8 cellular contexts compared by ENCODE assay signal in the genomic region with DNA sequence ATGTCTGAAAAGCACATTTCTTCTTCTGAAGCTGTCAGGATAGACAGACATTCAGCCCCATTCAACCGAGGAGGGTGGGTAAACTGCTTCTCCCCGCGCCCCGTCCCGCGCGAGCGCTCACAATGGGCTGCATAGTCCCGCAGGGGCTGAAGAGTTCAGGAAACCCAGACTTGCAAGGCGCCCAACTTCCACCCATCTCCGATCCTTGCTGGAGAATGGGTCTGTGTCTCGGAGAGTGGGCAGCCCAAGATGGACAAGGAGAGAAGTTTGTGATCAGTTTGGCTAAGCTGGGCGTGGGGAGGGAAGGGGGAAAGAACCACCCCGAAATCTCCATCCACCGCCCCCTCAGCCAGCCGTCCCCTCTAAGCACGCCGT. TPM values are rescaled to one million over a fixed set of nuclear protein-coding genes. Genes with fewer than 3 reads are reported as not detected.
A peak's percentile ranks its signal among the peaks of the same experiment; 100 is the strongest.
DNase-seq lines count a peak whose midpoint lies in the region; ATAC-seq and TF ChIP-seq lines count a peak whose summit lies in the region.

No MANE protein-coding gene starts in this region.

- ATAC-seq in GM21390 (IDR thresholded peaks at IDR 0.05; ENCODE audit: unreplicated experiment) (peak; percentile 3), right lobe of liver (peak; percentile 32 to 46 (median 38))

- peaks cover 24% of the 10 kb centered on the region for H3K4me1 ChIP-seq in ACC112 (ENCODE audit: control insufficient read depth, insufficient read depth, low read length, unreplicated experiment)
- H3K4me1 ChIP-seq in right lobe of liver: peaks cover 0 to 35% (median 3%) of the 10 kb centered on the region in 4 donors
- H3K4me1 ChIP-seq in suprapubic skin: peaks cover 3% of the 10 kb centered on the region

- WGBS in right lobe of liver (ENCODE audit: insufficient coverage, low coverage, low lambda C conversion rate, missing lambda C conversion rate): 0% methylated on average over 11 of the region's 18 CpGs
- WGBS in suprapubic skin: 1% methylated on average over 18 of the region's 18 CpGs

- H3K36me3 ChIP-seq in ACC112 (ENCODE audit: insufficient read depth, low read length): no peaks in the 10 kb centered on the region
- H3K36me3 ChIP-seq in right lobe of liver: no peaks in the 10 kb centered on the region
- no peaks in the 10 kb centered on the region for H3K36me3 ChIP-seq in suprapubic skin

- H3K27me3 ChIP-seq in ACC112 (ENCODE audit: insufficient read depth, low read length): no peaks in the 10 kb centered on the region
- H3K27me3 ChIP-seq in right lobe of liver: no peaks in the 10 kb centered on the region
- H3K27me3 ChIP-seq in suprapubic skin: no peaks in the 10 kb centered on the region

- peak overlapping the region; percentile 68 for H2AFZ ChIP-seq in ACC112 (ENCODE audit: low read length, unreplicated experiment)

- DNase-seq in RKO (ENCODE audit: low spot score) (peak; percentile 48), cortex of kidney (lab: John Stamatoyannopoulos, UW) (peak; percentile 12), right lobe of liver (peak in 2 of 3 donors; percentile 34 to 47), suprapubic skin (ENCODE audit: low spot score in 2 of 2) (peak; percentile 64 to 77), GM13977 (ENCODE audit: low spot score) (no peak), NCI-H2081 (lab: John Stamatoyannopoulos, UW) (no peak)

- TF ChIP-seq POLR2A in right lobe of liver (IDR thresholded peaks at IDR 0.05): no peak
- no peak for TF ChIP-seq POLR2A in suprapubic skin (IDR thresholded peaks at IDR 0.05)

- no peak for TF ChIP-seq EP300 in suprapubic skin (IDR thresholded peaks at IDR 0.05)

- peaks cover 31% of the 10 kb centered on the region for H3K79me2 ChIP-seq in ACC112 (ENCODE audit: control insufficient read depth, insufficient read depth, low read length, unreplicated experiment)

- peak overlapping the region; percentile 83 for H3K4me3 ChIP-seq in ACC112 (ENCODE audit: low read depth, low read length)
- peak overlapping the region; percentile 81 to 90 (median 89) for H3K4me3 ChIP-seq in right lobe of liver
- peak overlapping the region; percentile 96 for H3K4me3 ChIP-seq in suprapubic skin

- H3K27ac ChIP-seq in ACC112 (ENCODE audit: low read depth, low read length) (peak overlapping the region; percentile 67), right lobe of liver (peak overlapping the region; percentile 94 to 99 (median 97)), suprapubic skin (peak overlapping the region; percentile 96)

- TF ChIP-seq CTCF in right lobe of liver (IDR thresholded peaks at IDR 0.05) (no peak), suprapubic skin (IDR thresholded peaks at IDR 0.05) (no peak), GM13977 (IDR thresholded peaks at IDR 0.05; ENCODE audit: extremely low read depth, insufficient read depth, missing control alignments) (no peak)

- in situ Hi-C loops in GM13977 (cut with MboI; ENCODE audit: low pct_unique_long_range_greater_than_20kb, low sequenced_read_pairs, unreplicated experiment): no loop called here

- intact Hi-C loops in right lobe of liver (cut with DNase I): no loop called here

- H3K9me3 ChIP-seq in right lobe of liver (no peaks in the 10 kb centered on the region), suprapubic skin (no peaks in the 10 kb centered on the region)

RNA-seq across cellular contexts. Expression of a gene that starts 0.7 kb away (rescaled TPM):
- total RNA-seq in right lobe of liver: 10 to 100 TPM; 23.6 to 83.0 (median 39.0) TPM
- total RNA-seq in suprapubic skin: 10 to 100 TPM in 3 of 4 donors, 1 to 10 TPM in 1; 7.9 to 20.6 (median 15.5) TPM

Comparison
In these comparisons a context has a peak if more than half of its experiments do, and no peak if none do; other contexts are left out.
1. DNase-seq: peak in RKO (single experiment), cortex of kidney (single experiment), right lobe of liver (2 of 3) and suprapubic skin (2 of 2); none in GM13977 (single experiment) and NCI-H2081 (0 of 2).
2. Peak in every context shown above with its lines, with median percentiles within 50 percentile points of each other: H3K27ac ChIP-seq and H3K4me3 ChIP-seq.